ENCODE assay signal across 8 cellular contexts in the genomic region with DNA sequence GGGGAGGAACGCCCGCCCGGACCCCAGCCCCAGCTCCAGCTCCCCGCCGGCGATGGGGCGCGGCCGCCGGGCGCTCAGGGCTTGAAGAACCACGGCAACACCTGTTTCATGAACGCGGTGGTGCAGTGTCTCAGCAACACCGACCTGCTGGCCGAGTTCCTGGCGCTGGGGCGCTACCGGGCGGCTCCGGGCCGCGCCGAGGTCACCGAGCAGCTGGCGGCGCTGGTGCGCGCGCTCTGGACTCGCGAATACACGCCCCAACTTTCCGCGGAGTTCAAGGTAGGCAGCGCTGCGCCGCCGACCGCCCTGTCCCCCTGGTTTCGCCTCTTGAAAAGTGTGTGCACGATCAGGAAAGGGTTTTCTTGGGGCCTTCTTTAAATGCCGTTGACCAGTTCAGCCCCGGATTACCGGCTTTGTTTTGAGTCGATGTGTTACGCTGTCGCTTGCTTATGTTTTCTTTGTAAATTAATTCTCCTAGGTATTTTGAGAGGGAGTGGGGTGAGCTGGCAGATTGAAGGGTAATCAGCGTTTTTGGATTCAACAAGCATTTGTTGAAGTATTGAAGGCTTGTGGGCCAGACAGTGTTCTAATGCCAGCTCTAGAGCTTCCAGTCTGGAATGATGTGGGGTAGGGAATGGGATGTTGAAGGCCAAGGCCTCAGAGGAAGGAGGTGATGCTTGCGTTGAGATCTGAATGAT. TPM values are rescaled to one million over a fixed set of nuclear protein-coding genes. Genes with fewer than 3 reads are reported as not detected.
DNase-seq lines count a peak whose midpoint lies in the region; ATAC-seq and TF ChIP-seq lines count a peak whose summit lies in the region.

No MANE protein-coding gene starts in this region.

- H3K4me2 ChIP-seq in Karpas-422 (ENCODE audit: low read depth, low read length, poor library complexity, severe bottlenecking) = no peak overlapping the region

- no peaks in the 10 kb centered on the region for H3K9me2 ChIP-seq in Karpas-422 (replicated peaks; ENCODE audit: insufficient read depth, low read length)

- H3K9me3 ChIP-seq in SJSA1 (replicated peaks) (0 out of 2 replicates have a peak, but pooled peaks cover 3% of the 10 kb centered on the region), mesodermal cell (ENCODE audit: control insufficient read depth, low read length) (no peaks in the 10 kb centered on the region), transverse colon (no peaks in the 10 kb centered on the region), Karpas-422 (ENCODE audit: low read length) (no peaks in the 10 kb centered on the region)

- TF ChIP-seq EP300 in transverse colon (IDR thresholded peaks at IDR 0.05; ENCODE audit: low read depth) = no peak

- CTCF ChIA-PET in BJ (lab: Yijun Ruan, JAX) = no interaction called here

- peak; percentile 55 for TF ChIP-seq POLR2A in transverse colon (IDR thresholded peaks at IDR 0.05)

- H3K4me1 ChIP-seq in SJSA1 (replicated peaks) (peaks cover 42% of the 10 kb centered on the region), mesodermal cell (ENCODE audit: control insufficient read depth, insufficient read depth, low read length, poor library complexity, severe bottlenecking) (peaks cover 15% of the 10 kb centered on the region), transverse colon (peaks cover 0 to 13% (median 11%) of the 10 kb centered on the region in 4 donors), Karpas-422 (ENCODE audit: low read length) (peaks cover 15% of the 10 kb centered on the region)

- WGBS in mesodermal cell (ENCODE audit: insufficient coverage in 2 of 2), 2 experiments = 1 to 2% methylated on average over 41 to 50 of the region's 50 CpGs
- 12 to 20% methylated on average over 2 to 15 of the region's 50 CpGs for WGBS in transverse colon (ENCODE audit: low coverage in 1 of 2), 2 donors

- intact Hi-C loops in transverse colon (cut with DNase I; ENCODE audit: low total_unique reads) = no loop called here

- POLR2A ChIA-PET in BJ (lab: Charles Lee) = no interaction called here

- H4K20me1 ChIP-seq in Karpas-422 (ENCODE audit: insufficient read depth, low read depth, low read length) = no peaks in the 10 kb centered on the region

- DNase-seq in BJ (ENCODE audit: low read depth) (no peak), SJSA1 (ENCODE audit: low read depth in 1 of 2, low spot score in 2 of 2) (peak; percentile 41 to 57), dermis blood vessel endothelial cell (peak; percentile 24), transverse colon (peak; percentile 76), Karpas-422 (no peak)

- no peaks in the 10 kb centered on the region for H3K79me2 ChIP-seq in Karpas-422 (ENCODE audit: low read length)

- TF ChIP-seq CTCF in BJ (IDR thresholded peaks at IDR 0.05; ENCODE audit: insufficient read depth, low read depth, low read length) (no peak), transverse colon (IDR thresholded peaks at IDR 0.05) (peak in 2 of 5 experiments; percentile 16 to 22)

- H3K36me3 ChIP-seq in BJ (ENCODE audit: control insufficient read depth, insufficient read depth, low read length) (no peaks in the 10 kb centered on the region), SJSA1 (no peaks in the 10 kb centered on the region), mesodermal cell (ENCODE audit: control insufficient read depth, insufficient read depth, low read length) (no peaks in the 10 kb centered on the region), transverse colon (no peaks in the 10 kb centered on the region), Karpas-422 (ENCODE audit: insufficient read depth, low read length) (no peaks in the 10 kb centered on the region)

- H3K27me3 ChIP-seq in BJ (ENCODE audit: control insufficient read depth, insufficient read depth, low read length) (no peaks in the 10 kb centered on the region; the same call in 1 of the 2 replicates), SJSA1 (replicated peaks) (no peaks in the 10 kb centered on the region), transverse colon (peaks cover 25% of the 10 kb centered on the region), Karpas-422 (ENCODE audit: low read length) (no peaks in the 10 kb centered on the region)

- H3K27ac ChIP-seq in SJSA1 = peak overlapping the region; percentile 57
- H3K27ac ChIP-seq in mesodermal cell (ENCODE audit: low read depth, low read length, severe bottlenecking) = no peak overlapping the region
- peak overlapping the region; percentile 90 to 96 (median 92) for H3K27ac ChIP-seq in transverse colon
- H3K27ac ChIP-seq in Karpas-422 (ENCODE audit: low read length) = no peak overlapping the region

- H3K9ac ChIP-seq in Karpas-422 (ENCODE audit: low read length) = no peak overlapping the region

- in situ Hi-C loops in transverse colon (cut with MboI; ENCODE audit: low pct_ligation_motif_present in 1 of 4, low pct_unique_long_range_greater_than_20kb in 1 of 4, low sequenced_read_pairs in 3 of 4) = no loop called here

- H3K4me3 ChIP-seq in BJ (ENCODE audit: low read depth, low read length) = peak overlapping the region; percentile 48
- H3K4me3 ChIP-seq in SJSA1 = peak overlapping the region; percentile 83
- H3K4me3 ChIP-seq in mesodermal cell (ENCODE audit: extremely low read depth, insufficient read depth, low read length, poor library complexity, severe bottlenecking) = peak overlapping the region; percentile 62
- peak overlapping the region; percentile 55 to 79 (median 70) for H3K4me3 ChIP-seq in transverse colon
- no peak overlapping the region for H3K4me3 ChIP-seq in Karpas-422 (ENCODE audit: low read length)

- peak; percentile 53 for ATAC-seq in GM19372 (IDR thresholded peaks at IDR 0.05; ENCODE audit: low read depth, unreplicated experiment)
- ATAC-seq in GM18873 (IDR thresholded peaks at IDR 0.05; ENCODE audit: low FRiP score, unreplicated experiment) = no peak

- no peak overlapping the region for H2AFZ ChIP-seq in Karpas-422 (ENCODE audit: low read length)

RNA-seq across cellular contexts. Expression of a gene that starts 0.7 kb away (rescaled TPM):
- 0.16 and 0.23 TPM in 2 replicates for polyA plus RNA-seq in BJ (2011; rRNA removed)
- polyA minus RNA-seq in BJ (2011; rRNA and poly(A)+ RNA removed) = 0.28 TPM in 1 of 2 replicates, not detected in the other
- 2.1 and 2.9 TPM in 2 replicates for total RNA-seq in SJSA1 (2014; rRNA removed; shearing (Covaris generic))
- total RNA-seq in dermis blood vessel endothelial cell = under 0.01 and 0.19 TPM in 2 replicates
- polyA plus RNA-seq in mesodermal cell (2013, experiment 1 of 2) = 1.1 TPM
- 1.1 TPM for polyA plus RNA-seq in mesodermal cell (2013, experiment 2 of 2)
- total RNA-seq in transverse colon = 10 to 100 TPM; 14.9 to 26.9 (median 20.0) TPM
- total RNA-seq in Karpas-422 (2014; rRNA removed; shearing (Covaris generic); ENCODE audit: low replicate concordance) = 0.25 and 0.37 TPM in 2 replicates

Comparison
In these comparisons a context has a peak if more than half of its experiments do, and no peak if none do; other contexts are left out.
1. DNase-seq: peak in SJSA1 (2 of 2), dermis blood vessel endothelial cell (single experiment) and transverse colon (single experiment); none in BJ (single experiment) and Karpas-422 (single experiment).
2. H3K27ac ChIP-seq: peak in SJSA1 (single experiment) and transverse colon (4 of 4); none in mesodermal cell (single experiment) and Karpas-422 (single experiment).